ENCODE assay signal across 15 cellular contexts in genomic region chr13:107367258-107367657, GRCh38.
"Had no signal": no experiment of that assay in that cellular context is flagged by ENCODE, and none has a peak within 500 bp of the region (broad histone marks: within the 10 kb centered on the region; RNA-seq: fewer than 3 reads in every experiment).

No MANE protein-coding gene starts in this region.

- H3K9me3 ChIP-seq: esophagus squamous epithelium, heart right ventricle, stomach, thoracic aorta had no signal

- H3K9ac ChIP-seq: neural progenitor cell had no signal

- H3K4me2 ChIP-seq: neural progenitor cell had no signal

- H3K27ac ChIP-seq: esophagus squamous epithelium, heart right ventricle, neural progenitor cell, stomach, thoracic aorta had no signal

- H3K4me1 ChIP-seq: esophagus squamous epithelium, heart right ventricle, neural progenitor cell, stomach had no signal

- FAIRE-seq: bronchial epithelial cell, endometrium, frontal cortex, kidney, small intestine had no signal

- DNase-seq: activated CD4-positive, alpha-beta memory T cell treated with anti-CD3 and anti-CD28 coated beads, Interleukin-2, amount 10 ng/mL, durations not matched to agents 7 days and 5 days; activated naive CD8-positive, alpha-beta T cell treated with anti-CD3 and anti-CD28 coated beads, Interleukin-2, amount 10 ng/mL, durations not matched to agents 7 days and 5 days; anterior cingulate cortex; esophagus squamous epithelium; heart right ventricle; kidney; midbrain; right cardiac atrium; small intestine; stomach had no signal

- H3K4me3 ChIP-seq: esophagus squamous epithelium, heart right ventricle, neural progenitor cell, stomach, thoracic aorta had no signal

- H2AFZ ChIP-seq: neural progenitor cell had no signal

- ATAC-seq: heart right ventricle, right cardiac atrium had no signal

- H3K27me3 ChIP-seq: esophagus squamous epithelium, heart right ventricle, neural progenitor cell, stomach had no signal

- H3K36me3 ChIP-seq: esophagus squamous epithelium, heart right ventricle, neural progenitor cell, stomach, thoracic aorta had no signal
